ENCODE assay signal across 24 cellular contexts in genomic region chr1:161162806-161163205, GRCh38. TPM values are rescaled to one million over a fixed set of nuclear protein-coding genes. Genes with fewer than 3 reads are reported as not detected.
A peak's percentile ranks its signal among the peaks of the same experiment; 100 is the strongest.
DNase-seq lines count a peak whose midpoint lies in the region; ATAC-seq and TF ChIP-seq lines count a peak whose summit lies in the region.
"Had no signal": no experiment of that assay in that cellular context is flagged by ENCODE, and none has a peak within 500 bp of the region (broad histone marks: within the 10 kb centered on the region; RNA-seq: fewer than 3 reads in every experiment).

No MANE protein-coding gene starts in this region.

- no peaks in the 10 kb centered on the region for H3K9me3 ChIP-seq in CD8-positive, alpha-beta T cell (ENCODE audit: low read length)
- H3K9me3 ChIP-seq: A549, ascending aorta, esophagus squamous epithelium, psoas muscle, SK-N-SH had no signal

- H3K27ac Mint-ChIP-seq in activated T-cell treated with anti-CD3 and anti-CD28 coated beads, Interleukin-2, amount 50 U/mL, for 24 hours = peak overlapping the region; percentile 85
- H3K27ac Mint-ChIP-seq in CD8-positive, alpha-beta T cell = peak overlapping the region; percentile 49
- H3K27ac Mint-ChIP-seq in brain = peak overlapping the region in 2 of 5 experiments; percentile 29 to 31
- H3K27ac Mint-ChIP-seq in neural crest cell (ENCODE audit: unreplicated experiment) = no peak overlapping the region

- no peaks in the 10 kb centered on the region for H3K9me3 Mint-ChIP-seq in activated T-cell treated with anti-CD3 and anti-CD28 coated beads, Interleukin-2, amount 50 U/mL, for 24 hours
- H3K9me3 Mint-ChIP-seq in CD8-positive, alpha-beta T cell = no peaks in the 10 kb centered on the region
- peaks cover 0 to 2% (median 0%) of the 10 kb centered on the region in 5 experiments for H3K9me3 Mint-ChIP-seq in brain
- no peaks in the 10 kb centered on the region for H3K9me3 Mint-ChIP-seq in neural crest cell

- peaks cover 79% of the 10 kb centered on the region for H3K36me3 Mint-ChIP-seq in activated T-cell treated with anti-CD3 and anti-CD28 coated beads, Interleukin-2, amount 50 U/mL, for 24 hours (ENCODE audit: low read depth)
- peaks cover 70% of the 10 kb centered on the region for H3K36me3 Mint-ChIP-seq in CD8-positive, alpha-beta T cell
- peaks cover 17% of the 10 kb centered on the region for H3K36me3 Mint-ChIP-seq in brain
- peaks cover 3% of the 10 kb centered on the region for H3K36me3 Mint-ChIP-seq in neural crest cell (ENCODE audit: low read depth)

- intact Hi-C loops in CD8-positive, alpha-beta T cell (cut with DNase I, micrococcal nuclease) = no loop called here
- intact Hi-C loops in sciatic nerve (cut with DNase I) = no loop called here

- no peak for TF ChIP-seq CTCF in CD8-positive, alpha-beta T cell (IDR thresholded peaks at IDR 0.05)
- no peak for TF ChIP-seq CTCF in brain (conservative IDR thresholded peaks at IDR 0.05)
- no peak for TF ChIP-seq CTCF in neural crest cell (conservative IDR thresholded peaks at IDR 0.05)

- no peak overlapping the region for H3K27ac ChIP-seq in CD8-positive, alpha-beta T cell (ENCODE audit: low read depth, low read length)
- H3K27ac ChIP-seq: A549, ascending aorta, esophagus squamous epithelium, psoas muscle had no signal

- H3K4me3 Mint-ChIP-seq in activated T-cell treated with anti-CD3 and anti-CD28 coated beads, Interleukin-2, amount 50 U/mL, for 24 hours = no peak overlapping the region
- H3K4me3 Mint-ChIP-seq in CD8-positive, alpha-beta T cell = no peak overlapping the region
- H3K4me3 Mint-ChIP-seq in brain (peak overlapping the region in 3 of 5 experiments; percentile 4 to 50 (median 41)), neural crest cell (peak overlapping the region; percentile 94)

- H3K27me3 ChIP-seq in CD8-positive, alpha-beta T cell (ENCODE audit: insufficient read depth, low read length) = no peaks in the 10 kb centered on the region
- H3K27me3 ChIP-seq: ascending aorta, esophagus squamous epithelium had no signal

- H3K4me1 Mint-ChIP-seq in activated T-cell treated with anti-CD3 and anti-CD28 coated beads, Interleukin-2, amount 50 U/mL, for 24 hours (ENCODE audit: low read depth) = peaks cover 76% of the 10 kb centered on the region
- peaks cover 69% of the 10 kb centered on the region for H3K4me1 Mint-ChIP-seq in CD8-positive, alpha-beta T cell (ENCODE audit: low read depth)
- H3K4me1 Mint-ChIP-seq in brain (peaks cover 73% of the 10 kb centered on the region), neural crest cell (peaks cover 54% of the 10 kb centered on the region)

- ATAC-seq in CD8-positive, alpha-beta T cell = no peak
- no peak for ATAC-seq in sciatic nerve
- ATAC-seq: A549, psoas muscle had no signal

- H3K4me1 ChIP-seq in CD8-positive, alpha-beta T cell (ENCODE audit: insufficient read depth, low read length) = peaks cover 47% of the 10 kb centered on the region

- no peaks in the 10 kb centered on the region for H3K36me3 ChIP-seq in CD8-positive, alpha-beta T cell (ENCODE audit: insufficient read depth, low read length)

- H3K27me3 Mint-ChIP-seq in activated T-cell treated with anti-CD3 and anti-CD28 coated beads, Interleukin-2, amount 50 U/mL, for 24 hours = no peaks in the 10 kb centered on the region
- no peaks in the 10 kb centered on the region for H3K27me3 Mint-ChIP-seq in CD8-positive, alpha-beta T cell (ENCODE audit: low read depth)
- peaks cover 23% of the 10 kb centered on the region for H3K27me3 Mint-ChIP-seq in brain
- H3K27me3 Mint-ChIP-seq in neural crest cell (ENCODE audit: low read depth) = no peaks in the 10 kb centered on the region

- no peak overlapping the region for H3K4me3 ChIP-seq in CD8-positive, alpha-beta T cell (ENCODE audit: low read depth, low read length)
- H3K4me3 ChIP-seq: A549, ascending aorta, esophagus squamous epithelium, psoas muscle had no signal

- DNase-seq in activated T-cell treated with anti-CD3 and anti-CD28 coated beads, Interleukin-2, amount 50 U/mL, for 24 hours = no peak
- DNase-seq in activated T-cell treated with anti-CD3 and anti-CD28 coated beads, Interleukin-2, amount 50 U/mL, for 1 hour = no peak
- no peak for DNase-seq in CD8-positive, alpha-beta T cell
- DNase-seq in neural crest cell (ENCODE audit: low read depth, low spot score) (no peak), NCI-H524 treated with DMSO at 0.1 percent for 48 hours (lab: John Stamatoyannopoulos, UW) (no peak), midbrain (lab: John Stamatoyannopoulos, UW) (no peak), sciatic nerve (ENCODE audit: low spot score) (no peak)
- DNase-seq: activated CD4-positive, CD25-positive, alpha-beta regulatory T cell; C1 segment of cervical spinal cord; DMS153; effector memory CD4-positive, alpha-beta T cell; esophagus squamous epithelium; GF-D8; NCI-H1105 treated with DMSO at 0.1 percent for 48 hours; NCI-H2107; NCI-H510A; psoas muscle; SK-N-SH; small intestine; stimulated activated CD4-positive, alpha-beta T cell treated with anti-CD3 and anti-CD28 coated beads, Interleukin-4, amount 100 ng/mL, for 1 hour; T1000 had no signal

- POLR2A ChIA-PET in CD8-positive, alpha-beta T cell (lab: Charles Lee) = interaction anchor here (1.0 kb wide), 1 partner anchor 63 kb away, joined by 3 read pairs; the partner anchor contains the start of gene TOMM40L

- CTCF ChIA-PET in CD8-positive, alpha-beta T cell (lab: Charles Lee) = interaction anchor here (1.2 to 1.5 kb wide), 2 partner anchors 29 to 65 kb away, joined by 3 to 4 read pairs; no protein-coding TSS in a partner anchor

RNA-seq across cellular contexts. Expression of gene PPOX, which starts 3.4 kb away (rescaled TPM):
- 10 to 100 TPM; 18.5 to 19.8 TPM for total RNA-seq in CD8-positive, alpha-beta T cell
- polyA plus RNA-seq in brain (ENCODE audit: insufficient read depth, low read depth, low replicate concordance) = 25.7 TPM
- total RNA-seq in neural crest cell (48.3 and 48.6 TPM in 2 replicates), sciatic nerve (25.0 TPM)

RNA-seq across cellular contexts. Expression of gene USP21, which starts 3.5 kb away (rescaled TPM):
- 10 to 100 TPM; 34.8 to 38.1 TPM for total RNA-seq in CD8-positive, alpha-beta T cell
- polyA plus RNA-seq in brain (ENCODE audit: insufficient read depth, low read depth, low replicate concordance) = 46.7 TPM
- 41.6 and 45.2 TPM in 2 replicates for total RNA-seq in neural crest cell
- total RNA-seq in sciatic nerve = 23.5 TPM

RNA-seq across cellular contexts. Expression of gene UFC1, which starts 9.0 kb away (rescaled TPM):
- 10 to 100 TPM; 94.7 to 96.6 TPM for total RNA-seq in CD8-positive, alpha-beta T cell
- 142 TPM for polyA plus RNA-seq in brain (ENCODE audit: insufficient read depth, low read depth, low replicate concordance)
- total RNA-seq in neural crest cell (77.2 and 80.9 TPM in 2 replicates), sciatic nerve (70.4 TPM)

RNA-seq across cellular contexts. Expression of gene B4GALT3, which starts 14.5 kb away (rescaled TPM):
- 10 to 100 TPM; 33.8 to 36.4 TPM for total RNA-seq in CD8-positive, alpha-beta T cell
- 52.8 TPM for polyA plus RNA-seq in brain (ENCODE audit: insufficient read depth, low read depth, low replicate concordance)
- 50.6 and 53.2 TPM in 2 replicates for total RNA-seq in neural crest cell
- 21.0 TPM for total RNA-seq in sciatic nerve

RNA-seq across cellular contexts. Expression of gene DEDD, which starts 30.3 kb away (rescaled TPM):
- total RNA-seq in CD8-positive, alpha-beta T cell = 10 to 100 TPM; 32.4 to 34.6 TPM
- polyA plus RNA-seq in brain (ENCODE audit: insufficient read depth, low read depth, low replicate concordance) = 42.0 TPM
- 35.1 and 36.2 TPM in 2 replicates for total RNA-seq in neural crest cell
- total RNA-seq in sciatic nerve = 34.3 TPM

Comparison
In these comparisons a context has a peak if more than half of its experiments do, and no peak if none do; other contexts are left out.
1. H3K4me3 Mint-ChIP-seq: peak in brain (3 of 5) and neural crest cell (single experiment); none in activated T-cell treated with anti-CD3 and anti-CD28 coated beads, Interleukin-2, amount 50 U/mL, for 24 hours (single experiment) and CD8-positive, alpha-beta T cell (single experiment).